8 cellular contexts compared by ENCODE assay signal in the genomic region with DNA sequence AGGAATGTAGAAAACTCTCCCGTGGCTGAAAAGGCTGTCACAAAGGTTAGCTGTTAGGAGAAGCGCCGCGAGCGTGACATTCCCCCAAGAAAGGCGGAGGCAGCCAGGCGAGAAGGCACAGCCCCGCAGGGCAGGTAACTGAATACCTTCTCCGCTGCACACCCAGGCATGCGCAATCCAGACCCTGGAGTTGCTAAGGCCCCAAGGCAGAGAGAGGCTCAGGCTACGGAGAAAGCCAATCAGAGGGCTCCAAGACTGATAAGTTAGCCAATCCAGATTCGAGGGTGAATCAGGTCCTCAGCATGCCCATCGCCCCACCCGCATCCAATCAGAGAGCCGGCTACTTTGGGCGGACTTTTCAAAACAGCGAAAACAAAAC. TPM values are rescaled to one million over a fixed set of nuclear protein-coding genes. Genes with fewer than 3 reads are reported as not detected.
DNase-seq lines count a peak whose midpoint lies in the region; ATAC-seq and TF ChIP-seq lines count a peak whose summit lies in the region.

No MANE protein-coding gene starts in this region.

- peak overlapping the region; percentile 92 to 99 (median 98) for H3K4me3 Mint-ChIP-seq in CD8-positive, alpha-beta memory T cell
- peak overlapping the region; percentile 93 for H3K4me3 Mint-ChIP-seq in activated CD8-positive, alpha-beta T cell treated with anti-CD3 and anti-CD28 coated beads for 36 hours
- H3K4me3 Mint-ChIP-seq in effector memory CD8-positive, alpha-beta T cell, result peak overlapping the region; percentile 98 to 100

- no peaks in the 10 kb centered on the region for H3K36me3 ChIP-seq in CD8-positive, alpha-beta memory T cell (ENCODE audit: insufficient read depth, low read length)

- no peaks in the 10 kb centered on the region for H3K27me3 ChIP-seq in CD8-positive, alpha-beta memory T cell (ENCODE audit: insufficient read depth, low read length, poor library complexity, severe bottlenecking)

- peaks cover 0 to 3% (median 0%) of the 10 kb centered on the region in 5 donors for H3K9me3 Mint-ChIP-seq in CD8-positive, alpha-beta memory T cell
- no peaks in the 10 kb centered on the region for H3K9me3 Mint-ChIP-seq in activated CD8-positive, alpha-beta T cell treated with anti-CD3 and anti-CD28 coated beads for 36 hours
- no peaks in the 10 kb centered on the region for H3K9me3 Mint-ChIP-seq in effector memory CD8-positive, alpha-beta T cell

- H3K4me1 Mint-ChIP-seq in CD8-positive, alpha-beta memory T cell, result peaks cover 34 to 44% (median 39%) of the 10 kb centered on the region in 3 donors
- peaks cover 33% of the 10 kb centered on the region for H3K4me1 Mint-ChIP-seq in activated CD8-positive, alpha-beta T cell treated with anti-CD3 and anti-CD28 coated beads for 36 hours (ENCODE audit: low read depth)
- peaks cover 9 to 12% of the 10 kb centered on the region in 2 donors for H3K4me1 Mint-ChIP-seq in effector memory CD8-positive, alpha-beta T cell (ENCODE audit: low read depth in 2 of 2)

- intact Hi-C loops in activated CD8-positive, alpha-beta T cell treated with anti-CD3 and anti-CD28 coated beads for 36 hours (cut with micrococcal nuclease), result loop anchor here (2.0 kb wide), 1 partner anchor 80 kb away; no protein-coding TSS in a partner anchor

- peaks cover 4 to 9% of the 10 kb centered on the region in 2 donors for H3K27me3 Mint-ChIP-seq in CD8-positive, alpha-beta memory T cell
- H3K27me3 Mint-ChIP-seq in activated CD8-positive, alpha-beta T cell treated with anti-CD3 and anti-CD28 coated beads for 36 hours, result no peaks in the 10 kb centered on the region
- H3K27me3 Mint-ChIP-seq in effector memory CD8-positive, alpha-beta T cell, result no peaks in the 10 kb centered on the region

- TF ChIP-seq CTCF in activated CD8-positive, alpha-beta T cell treated with anti-CD3 and anti-CD28 coated beads for 36 hours (IDR thresholded peaks at IDR 0.05), result no peak

- peak overlapping the region; percentile 99 for H3K4me3 ChIP-seq in CD8-positive, alpha-beta memory T cell (ENCODE audit: low read length)

- peak overlapping the region; percentile 75 for H3K27ac ChIP-seq in CD8-positive, alpha-beta memory T cell (ENCODE audit: low read depth, low read length)

- CTCF ChIA-PET in CD8-positive, alpha-beta memory T cell (lab: Charles Lee), result interaction anchor here (0.7 kb wide), 1 partner anchor 655 kb away, joined by 3 read pairs; no protein-coding TSS in a partner anchor
- CTCF ChIA-PET in activated CD8-positive, alpha-beta T cell treated with anti-CD3 and anti-CD28 coated beads for 36 hours (lab: Charles Lee), result interaction anchor here (0.8 to 3.2 kb wide), 3 partner anchors 47 to 68 kb away, joined by 3 to 21 read pairs (median 18); no protein-coding TSS in a partner anchor

- POLR2A ChIA-PET in CD8-positive, alpha-beta memory T cell (lab: Charles Lee), result interaction anchor here (1.5 kb wide), 1 partner anchor 80 kb away, joined by 4 read pairs; the partner anchor contains the start of gene CCNI
- POLR2A ChIA-PET in activated CD8-positive, alpha-beta T cell treated with anti-CD3 and anti-CD28 coated beads for 36 hours (lab: Charles Lee), result interaction anchor here (1.9 kb wide), 2 partner anchors 80 to 85 kb away, joined by 8 read pairs; no protein-coding TSS in a partner anchor

- H3K9me3 ChIP-seq in CD8-positive, alpha-beta memory T cell (ENCODE audit: low read length), result no peaks in the 10 kb centered on the region

- DNase-seq in CD8-positive, alpha-beta memory T cell, result peak; percentile 89 to 99 (median 98)
- peak; percentile 96 for DNase-seq in HK-2 (ENCODE audit: unreplicated experiment)
- peak; percentile 93 for DNase-seq in NCI-H82 treated with DMSO at 0.1 percent for 48 hours (lab: John Stamatoyannopoulos, UW; ENCODE audit: unreplicated experiment)
- peak; percentile 97 for DNase-seq in activated CD8-positive, alpha-beta T cell treated with anti-CD3 and anti-CD28 coated beads for 36 hours
- DNase-seq in effector memory CD8-positive, alpha-beta T cell, result peak; percentile 97 to 99 (median 98)
- DNase-seq in medulla oblongata (ENCODE audit: extremely low spot score), result peak; percentile 100
- peak; percentile 86 for DNase-seq in stimulated activated CD8-positive, alpha-beta memory T cell treated with anti-CD3 and anti-CD28 coated beads, Interleukin-12 subunit alpha, Interleukin-12 subunit beta, amount 100 ng/mL, for 24 hours (ENCODE audit: extremely low read depth)

- ATAC-seq in GM19455 (IDR thresholded peaks at IDR 0.05; ENCODE audit: unreplicated experiment), result peak; percentile 80
- peak; percentile 92 for ATAC-seq in activated CD8-positive, alpha-beta T cell treated with anti-CD3 and anti-CD28 coated beads for 36 hours
- peak; percentile 91 for ATAC-seq in effector memory CD8-positive, alpha-beta T cell (replicated peaks)

- H3K4me1 ChIP-seq in CD8-positive, alpha-beta memory T cell (ENCODE audit: insufficient read depth, low read length), result peaks cover 22% of the 10 kb centered on the region

- peaks cover 0 to 25% (median 2%) of the 10 kb centered on the region in 3 donors for H3K36me3 Mint-ChIP-seq in CD8-positive, alpha-beta memory T cell
- peaks cover 18% of the 10 kb centered on the region for H3K36me3 Mint-ChIP-seq in activated CD8-positive, alpha-beta T cell treated with anti-CD3 and anti-CD28 coated beads for 36 hours (ENCODE audit: low read depth)
- peaks cover 35% of the 10 kb centered on the region for H3K36me3 Mint-ChIP-seq in effector memory CD8-positive, alpha-beta T cell (ENCODE audit: insufficient read depth)

- H3K27ac Mint-ChIP-seq in CD8-positive, alpha-beta memory T cell, result peak overlapping the region; percentile 86 to 97 (median 94)
- peak overlapping the region; percentile 97 for H3K27ac Mint-ChIP-seq in activated CD8-positive, alpha-beta T cell treated with anti-CD3 and anti-CD28 coated beads for 36 hours
- peak overlapping the region; percentile 92 to 99 for H3K27ac Mint-ChIP-seq in effector memory CD8-positive, alpha-beta T cell

RNA-seq across cellular contexts. Expression of gene CCNG2, which starts 0.5 kb away (rescaled TPM):
- 1 to 10 TPM; 3.7 to 4.0 TPM for total RNA-seq in CD8-positive, alpha-beta memory T cell
- 23.9 TPM for polyA plus RNA-seq in CD8-positive, alpha-beta memory T cell
- total RNA-seq in activated CD8-positive, alpha-beta T cell treated with anti-CD3 and anti-CD28 coated beads for 36 hours, result 10 to 100 TPM; 54.3 to 55.5 TPM

Comparison
In these comparisons a context has a peak if more than half of its experiments do, and no peak if none do; other contexts are left out.
1. Peak in every context shown above with its lines: DNase-seq, ATAC-seq, H3K4me3 ChIP-seq and H3K27ac ChIP-seq.
2. RNA of gene CCNG2, which starts 0.5 kb away (total RNA-seq): 54.3 to 55.5 TPM in activated CD8-positive, alpha-beta T cell treated with anti-CD3 and anti-CD28 coated beads for 36 hours; 3.7 to 4.0 TPM in CD8-positive, alpha-beta memory T cell; every median in the first group is over 10 times any median in the second.